26 cellular contexts compared by ENCODE assay signal in genomic region chr3:61908344-61908743, GRCh38.
DNase-seq lines count a peak whose midpoint lies in the region; ATAC-seq and TF ChIP-seq lines count a peak whose summit lies in the region.
"Had no signal": no experiment of that assay in that cellular context is flagged by ENCODE, and none has a peak within 500 bp of the region (broad histone marks: within the 10 kb centered on the region; RNA-seq: fewer than 3 reads in every experiment).

No MANE protein-coding gene starts in this region.

- H3K4me1 Mint-ChIP-seq in MCF 10A (ENCODE audit: insufficient read depth, unreplicated experiment): peaks cover 11% of the 10 kb centered on the region
- H3K4me1 Mint-ChIP-seq: natural killer cell had no signal

- no peaks in the 10 kb centered on the region for H3K27me3 Mint-ChIP-seq in MCF 10A (ENCODE audit: insufficient read depth, unreplicated experiment)
- H3K27me3 Mint-ChIP-seq: CD4-positive, alpha-beta T cell; memory B cell; stimulated activated naive CD8-positive, alpha-beta T cell treated with anti-CD3 and anti-CD28 coated beads, Interleukin-15, Interleukin-2, amounts not matched to agents 100 ng/mL and 50 ng/mL, for 24 hours had no signal

- TF ChIP-seq CTCF in mammary epithelial cell (conservative IDR thresholded peaks at IDR 0.05 in 1 of 2, IDR thresholded peaks at IDR 0.05 in 1 of 2; ENCODE audit: extremely low read depth in 1 of 2, insufficient read depth in 1 of 2, low read depth in 1 of 2, low read length in 2 of 2): no peak
- TF ChIP-seq CTCF in MCF 10A (IDR thresholded peaks at IDR 0.05; ENCODE audit: unreplicated experiment): no peak

- ATAC-seq in HG03520 (IDR thresholded peaks at IDR 0.05; ENCODE audit: unreplicated experiment): no peak
- ATAC-seq: natural killer cell, upper lobe of right lung had no signal

- H3K9me3 ChIP-seq in mammary epithelial cell (replicated peaks; ENCODE audit: insufficient read depth, low read length): no peaks in the 10 kb centered on the region
- no peaks in the 10 kb centered on the region for H3K9me3 ChIP-seq in MG63
- H3K9me3 ChIP-seq: adrenal gland, pancreas, upper lobe of right lung had no signal

- no peak overlapping the region for H2AFZ ChIP-seq in mammary epithelial cell (ENCODE audit: low read depth, low read length)

- no peaks in the 10 kb centered on the region for H3K4me1 ChIP-seq in mammary epithelial cell (ENCODE audit: insufficient read depth, low read length)

- H3K9me3 Mint-ChIP-seq in MCF 10A (ENCODE audit: unreplicated experiment): no peaks in the 10 kb centered on the region
- H3K9me3 Mint-ChIP-seq: CD4-positive, alpha-beta T cell; stimulated activated naive CD8-positive, alpha-beta T cell treated with anti-CD3 and anti-CD28 coated beads, Interleukin-15, Interleukin-2, amounts not matched to agents 100 ng/mL and 50 ng/mL, for 24 hours; T-helper 1 cell treated with Interleukin-12 subunit alpha and Interleukin-12 subunit beta and Interleukin-4 antibody, amounts not matched to agents 30 μg/mL and 1 μg/mL, for 36 hours had no signal

- H3K79me2 ChIP-seq in mammary epithelial cell (ENCODE audit: insufficient read depth, low read length): no peaks in the 10 kb centered on the region

- no peaks in the 10 kb centered on the region for H4K20me1 ChIP-seq in mammary epithelial cell (ENCODE audit: insufficient read depth, low read length)

- dilution Hi-C loops in mammary epithelial cell (cut with HindIII; ENCODE audit: low sequenced_read_pairs): no loop called here

- no peak overlapping the region for H3K9ac ChIP-seq in mammary epithelial cell (ENCODE audit: insufficient read depth, low read length)

- no peak overlapping the region for H3K4me2 ChIP-seq in mammary epithelial cell (ENCODE audit: insufficient read depth, low read depth, low read length)

- CTCF ChIA-PET in mammary epithelial cell (lab: Charles Lee; ENCODE audit: low non-redundant PET): no interaction called here
- CTCF ChIA-PET in MCF 10A (lab: Yijun Ruan, JAX): no interaction called here

- WGBS in mammary epithelial cell (ENCODE audit: low coverage, missing lambda C conversion rate): 80% methylated on average over 4 of the region's 4 CpGs

- H3K4me3 ChIP-seq in mammary epithelial cell (replicated peaks in 1 of 3; ENCODE audit: insufficient read depth in 1 of 3, low read depth in 2 of 3, low read length in 3 of 3) (no peak overlapping the region), MG63 (no peak overlapping the region)
- H3K4me3 ChIP-seq: adrenal gland, pancreas, upper lobe of right lung had no signal

- no peak overlapping the region for H3K27ac Mint-ChIP-seq in MCF 10A (ENCODE audit: low read depth, unreplicated experiment)
- H3K27ac Mint-ChIP-seq: CD4-positive, alpha-beta T cell; memory B cell; natural killer cell; stimulated activated naive CD8-positive, alpha-beta T cell treated with anti-CD3 and anti-CD28 coated beads, Interleukin-15, Interleukin-2, amounts not matched to agents 100 ng/mL and 50 ng/mL, for 24 hours; T-helper 1 cell treated with Interleukin-12 subunit alpha and Interleukin-12 subunit beta and Interleukin-4 antibody, amounts not matched to agents 30 μg/mL and 1 μg/mL, for 36 hours had no signal

- no peak overlapping the region for H3K27ac ChIP-seq in mammary epithelial cell (ENCODE audit: insufficient read depth, low read depth, low read length)
- H3K27ac ChIP-seq: adrenal gland, pancreas, upper lobe of right lung, VCaP had no signal

- H3K36me3 ChIP-seq in mammary epithelial cell (ENCODE audit: insufficient read depth, low read length) (no peaks in the 10 kb centered on the region), MG63 (no peaks in the 10 kb centered on the region)
- H3K36me3 ChIP-seq: adrenal gland, pancreas, upper lobe of right lung had no signal

- POLR2A ChIA-PET in MCF 10A (lab: Yijun Ruan, JAX): interaction anchor here (0.6 kb wide), 1 partner anchor 151 kb away, joined by 3 read pairs; no protein-coding TSS in a partner anchor

- in situ Hi-C loops in mammary epithelial cell (cut with MboI; ENCODE audit: low sequenced_read_pairs in 2 of 2): no loop called here

- DNase-seq in mammary epithelial cell (peak; percentile 20), MCF 10A (ENCODE audit: unreplicated experiment) (no peak), MG63 (peak; percentile 2), fibroblast of the conjunctiva (ENCODE audit: low read depth) (peak; percentile 36), SHP77 (lab: John Stamatoyannopoulos, UW) (no peak), hypothalamus (lab: John Stamatoyannopoulos, UW) (no peak), OCI-M2 (lab: John Stamatoyannopoulos, UW; ENCODE audit: unreplicated experiment) (no peak)
- DNase-seq: activated CD8-positive, alpha-beta memory T cell treated with anti-CD3 and anti-CD28 coated beads, Interleukin-2, amount 50 U/mL, for 48 hours; activated effector memory CD4-positive, alpha-beta T cell treated with Interleukin-2 at 50 U/mL for 16 hours; CD4-positive, alpha-beta T cell; DMS79; islet precursor cell; natural killer cell; NCI-H1436 treated with DMSO at 0.1 percent for 48 hours; NCI-H2171; NCI-H526 treated with DMSO at 0.1 percent for 48 hours; pancreas; Right ventricle myocardium superior; stimulated activated CD4-positive, alpha-beta T cell treated with anti-CD3 and anti-CD28 coated beads, Interleukin-2, amount 100 ng/mL, for 48 hours; upper lobe of right lung had no signal

- no TSS peak for BruUV-seq in mammary epithelial cell (replicated peaks; lab: Mats Ljungman, UMichigan)
- no TSS peak for BruUV-seq in MCF 10A (replicated peaks; lab: Mats Ljungman, UMichigan)

- H3K27me3 ChIP-seq in mammary epithelial cell (ENCODE audit: insufficient read depth, low read length) (no peaks in the 10 kb centered on the region), MG63 (no peaks in the 10 kb centered on the region)
- H3K27me3 ChIP-seq: adrenal gland, pancreas, upper lobe of right lung had no signal

- peaks cover 18% of the 10 kb centered on the region for H3K36me3 Mint-ChIP-seq in MCF 10A (ENCODE audit: insufficient read depth, unreplicated experiment)
- H3K36me3 Mint-ChIP-seq: memory B cell, natural killer cell had no signal

- intact Hi-C loops in mammary epithelial cell (cut with micrococcal nuclease) (no loop called here), MCF 10A (cut with micrococcal nuclease) (no loop called here)

- no peak overlapping the region for H3K4me3 Mint-ChIP-seq in MCF 10A (ENCODE audit: unreplicated experiment)
- H3K4me3 Mint-ChIP-seq: CD4-positive, alpha-beta T cell; memory B cell; natural killer cell; stimulated activated naive CD8-positive, alpha-beta T cell treated with anti-CD3 and anti-CD28 coated beads, Interleukin-15, Interleukin-2, amounts not matched to agents 100 ng/mL and 50 ng/mL, for 24 hours; T-helper 1 cell treated with Interleukin-12 subunit alpha and Interleukin-12 subunit beta and Interleukin-4 antibody, amounts not matched to agents 30 μg/mL and 1 μg/mL, for 36 hours had no signal

Comparison
In these comparisons a context has a peak if more than half of its experiments do, and no peak if none do; other contexts are left out.
1. DNase-seq: peak in mammary epithelial cell (single experiment), MG63 (single experiment) and fibroblast of the conjunctiva (single experiment); none in MCF 10A (single experiment), SHP77 (0 of 2), hypothalamus (0 of 51) and OCI-M2 (single experiment).